Comparison of ENCODE assay signal across 1 cellular context in the genomic region with DNA sequence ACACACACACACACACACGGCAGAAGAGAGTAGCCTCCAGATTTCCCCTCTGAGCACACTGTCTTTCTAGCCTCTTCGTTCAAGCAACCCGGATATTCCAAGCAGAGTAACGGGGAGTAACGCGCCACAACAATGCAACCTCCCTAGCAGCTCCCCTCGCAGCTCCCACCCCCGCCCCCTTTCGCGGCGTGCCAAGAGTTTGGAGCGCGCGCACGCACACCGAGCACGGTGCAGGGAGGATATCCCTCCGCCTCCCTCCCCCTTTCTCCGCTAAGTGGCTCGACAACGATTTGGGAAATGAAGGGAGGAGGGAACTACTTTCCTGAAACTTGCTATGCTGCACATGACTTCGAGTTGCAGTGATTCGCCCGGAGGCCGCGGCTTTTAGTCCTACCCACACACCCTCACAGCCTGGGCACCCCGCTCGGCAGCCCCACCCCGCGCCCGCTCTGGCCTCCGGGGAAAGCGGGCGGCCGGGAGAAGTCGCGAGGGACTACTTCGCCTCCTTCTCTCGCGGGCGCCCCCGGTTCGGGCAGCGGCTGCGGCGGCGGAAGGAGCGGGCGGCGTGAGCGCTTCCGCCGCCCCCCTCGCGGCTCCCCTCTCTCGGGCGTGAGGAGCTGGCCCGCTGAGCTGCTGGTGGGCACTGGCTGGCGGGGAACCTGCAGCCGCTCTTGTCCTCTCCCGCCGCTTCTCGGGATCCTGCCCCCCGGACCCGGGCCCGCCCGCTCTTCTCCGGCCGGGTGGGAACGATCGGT.
TF ChIP-seq lines count a peak whose summit lies in the region.

No MANE protein-coding gene starts in this region.

TF ChIP-seq in HepG2, 621 proteins besides CTCF, POLR2A, EP300 and RAD21 (continued from another document and continues in another):
- no peak for TF ChIP-seq ZNF713 (CRISPR knock-in tag; IDR thresholded peaks at IDR 0.05)
- TF ChIP-seq PRDM4 (CRISPR knock-in tag; IDR thresholded peaks at IDR 0.05; ENCODE audit: borderline replicate concordance): no peak
- peak; percentile 62; the same call in 1 of the 2 replicates for TF ChIP-seq HMG20B (CRISPR knock-in tag; conservative IDR thresholded peaks at IDR 0.05)
- TF ChIP-seq HNRNPH1 (optimal IDR thresholded peaks at IDR 0.05; ENCODE audit: low read depth, low read length): no peak
- no peak for TF ChIP-seq HOXA7 (CRISPR knock-in tag; IDR thresholded peaks at IDR 0.05)
- no peak; the same call in 1 of the 2 replicates for TF ChIP-seq ZNF672 (CRISPR knock-in tag; IDR thresholded peaks at IDR 0.05)
- TF ChIP-seq, protein P1, sequence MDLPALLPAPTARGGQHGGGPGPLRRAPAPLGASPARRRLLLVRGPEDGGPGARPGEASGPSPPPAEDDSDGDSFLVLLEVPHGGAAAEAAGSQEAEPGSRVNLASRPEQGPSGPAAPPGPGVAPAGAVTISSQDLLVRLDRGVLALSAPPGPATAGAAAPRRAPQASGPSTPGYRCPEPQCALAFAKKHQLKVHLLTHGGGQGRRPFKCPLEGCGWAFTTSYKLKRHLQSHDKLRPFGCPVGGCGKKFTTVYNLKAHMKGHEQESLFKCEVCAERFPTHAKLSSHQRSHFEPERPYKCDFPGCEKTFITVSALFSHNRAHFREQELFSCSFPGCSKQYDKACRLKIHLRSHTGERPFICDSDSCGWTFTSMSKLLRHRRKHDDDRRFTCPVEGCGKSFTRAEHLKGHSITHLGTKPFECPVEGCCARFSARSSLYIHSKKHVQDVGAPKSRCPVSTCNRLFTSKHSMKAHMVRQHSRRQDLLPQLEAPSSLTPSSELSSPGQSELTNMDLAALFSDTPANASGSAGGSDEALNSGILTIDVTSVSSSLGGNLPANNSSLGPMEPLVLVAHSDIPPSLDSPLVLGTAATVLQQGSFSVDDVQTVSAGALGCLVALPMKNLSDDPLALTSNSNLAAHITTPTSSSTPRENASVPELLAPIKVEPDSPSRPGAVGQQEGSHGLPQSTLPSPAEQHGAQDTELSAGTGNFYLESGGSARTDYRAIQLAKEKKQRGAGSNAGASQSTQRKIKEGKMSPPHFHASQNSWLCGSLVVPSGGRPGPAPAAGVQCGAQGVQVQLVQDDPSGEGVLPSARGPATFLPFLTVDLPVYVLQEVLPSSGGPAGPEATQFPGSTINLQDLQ (CRISPR knock-in tag; IDR thresholded peaks at IDR 0.05): no peak
- 0 out of 2 replicates have a peak, but pooled peaks have one; percentile 44 for TF ChIP-seq ZNF263 (CRISPR knock-in tag; IDR thresholded peaks at IDR 0.05)
- TF ChIP-seq CCAR2 (optimal IDR thresholded peaks at IDR 0.05; ENCODE audit: low read depth, low read length): no peak
- TF ChIP-seq PHB2 (IDR thresholded peaks at IDR 0.05; ENCODE audit: partially characterized antibody): no peak
- TF ChIP-seq, protein P2, sequence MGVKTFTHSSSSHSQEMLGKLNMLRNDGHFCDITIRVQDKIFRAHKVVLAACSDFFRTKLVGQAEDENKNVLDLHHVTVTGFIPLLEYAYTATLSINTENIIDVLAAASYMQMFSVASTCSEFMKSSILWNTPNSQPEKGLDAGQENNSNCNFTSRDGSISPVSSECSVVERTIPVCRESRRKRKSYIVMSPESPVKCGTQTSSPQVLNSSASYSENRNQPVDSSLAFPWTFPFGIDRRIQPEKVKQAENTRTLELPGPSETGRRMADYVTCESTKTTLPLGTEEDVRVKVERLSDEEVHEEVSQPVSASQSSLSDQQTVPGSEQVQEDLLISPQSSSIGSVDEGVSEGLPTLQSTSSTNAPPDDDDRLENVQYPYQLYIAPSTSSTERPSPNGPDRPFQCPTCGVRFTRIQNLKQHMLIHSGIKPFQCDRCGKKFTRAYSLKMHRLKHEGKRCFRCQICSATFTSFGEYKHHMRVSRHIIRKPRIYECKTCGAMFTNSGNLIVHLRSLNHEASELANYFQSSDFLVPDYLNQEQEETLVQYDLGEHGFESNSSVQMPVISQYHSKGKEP (CRISPR knock-in tag; IDR thresholded peaks at IDR 0.05): no peak
- TF ChIP-seq FOXK2 (IDR thresholded peaks at IDR 0.05): no peak
- no peak for TF ChIP-seq ZNF333 (CRISPR knock-in tag; IDR thresholded peaks at IDR 0.05; ENCODE audit: borderline replicate concordance)
- TF ChIP-seq TFDP1 (CRISPR knock-in tag; IDR thresholded peaks at IDR 0.05; ENCODE audit: borderline replicate concordance): peak; percentile 64; the same call in 1 of the 2 replicates
- TF ChIP-seq, protein P3, sequence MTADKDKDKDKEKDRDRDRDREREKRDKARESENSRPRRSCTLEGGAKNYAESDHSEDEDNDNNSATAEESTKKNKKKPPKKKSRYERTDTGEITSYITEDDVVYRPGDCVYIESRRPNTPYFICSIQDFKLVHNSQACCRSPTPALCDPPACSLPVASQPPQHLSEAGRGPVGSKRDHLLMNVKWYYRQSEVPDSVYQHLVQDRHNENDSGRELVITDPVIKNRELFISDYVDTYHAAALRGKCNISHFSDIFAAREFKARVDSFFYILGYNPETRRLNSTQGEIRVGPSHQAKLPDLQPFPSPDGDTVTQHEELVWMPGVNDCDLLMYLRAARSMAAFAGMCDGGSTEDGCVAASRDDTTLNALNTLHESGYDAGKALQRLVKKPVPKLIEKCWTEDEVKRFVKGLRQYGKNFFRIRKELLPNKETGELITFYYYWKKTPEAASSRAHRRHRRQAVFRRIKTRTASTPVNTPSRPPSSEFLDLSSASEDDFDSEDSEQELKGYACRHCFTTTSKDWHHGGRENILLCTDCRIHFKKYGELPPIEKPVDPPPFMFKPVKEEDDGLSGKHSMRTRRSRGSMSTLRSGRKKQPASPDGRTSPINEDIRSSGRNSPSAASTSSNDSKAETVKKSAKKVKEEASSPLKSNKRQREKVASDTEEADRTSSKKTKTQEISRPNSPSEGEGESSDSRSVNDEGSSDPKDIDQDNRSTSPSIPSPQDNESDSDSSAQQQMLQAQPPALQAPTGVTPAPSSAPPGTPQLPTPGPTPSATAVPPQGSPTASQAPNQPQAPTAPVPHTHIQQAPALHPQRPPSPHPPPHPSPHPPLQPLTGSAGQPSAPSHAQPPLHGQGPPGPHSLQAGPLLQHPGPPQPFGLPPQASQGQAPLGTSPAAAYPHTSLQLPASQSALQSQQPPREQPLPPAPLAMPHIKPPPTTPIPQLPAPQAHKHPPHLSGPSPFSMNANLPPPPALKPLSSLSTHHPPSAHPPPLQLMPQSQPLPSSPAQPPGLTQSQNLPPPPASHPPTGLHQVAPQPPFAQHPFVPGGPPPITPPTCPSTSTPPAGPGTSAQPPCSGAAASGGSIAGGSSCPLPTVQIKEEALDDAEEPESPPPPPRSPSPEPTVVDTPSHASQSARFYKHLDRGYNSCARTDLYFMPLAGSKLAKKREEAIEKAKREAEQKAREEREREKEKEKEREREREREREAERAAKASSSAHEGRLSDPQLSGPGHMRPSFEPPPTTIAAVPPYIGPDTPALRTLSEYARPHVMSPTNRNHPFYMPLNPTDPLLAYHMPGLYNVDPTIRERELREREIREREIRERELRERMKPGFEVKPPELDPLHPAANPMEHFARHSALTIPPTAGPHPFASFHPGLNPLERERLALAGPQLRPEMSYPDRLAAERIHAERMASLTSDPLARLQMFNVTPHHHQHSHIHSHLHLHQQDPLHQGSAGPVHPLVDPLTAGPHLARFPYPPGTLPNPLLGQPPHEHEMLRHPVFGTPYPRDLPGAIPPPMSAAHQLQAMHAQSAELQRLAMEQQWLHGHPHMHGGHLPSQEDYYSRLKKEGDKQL (CRISPR knock-in tag; IDR thresholded peaks at IDR 0.05; ENCODE audit: low read depth): no peak
- TF ChIP-seq ARNTL (CRISPR knock-in tag; IDR thresholded peaks at IDR 0.05): peak; percentile 77; the same call in 1 of the 2 replicates
- no peak for TF ChIP-seq KLF9 (CRISPR knock-in tag; IDR thresholded peaks at IDR 0.05; ENCODE audit: low read depth)
- no peak for TF ChIP-seq ZNF431 (CRISPR knock-in tag; IDR thresholded peaks at IDR 0.05; ENCODE audit: borderline replicate concordance, low read depth)
- no peak for TF ChIP-seq SMARCC2 (IDR thresholded peaks at IDR 0.05)
- no peak for TF ChIP-seq MBNL3 (CRISPR knock-in tag; conservative IDR thresholded peaks at IDR 0.05)
- TF ChIP-seq, protein P4, sequence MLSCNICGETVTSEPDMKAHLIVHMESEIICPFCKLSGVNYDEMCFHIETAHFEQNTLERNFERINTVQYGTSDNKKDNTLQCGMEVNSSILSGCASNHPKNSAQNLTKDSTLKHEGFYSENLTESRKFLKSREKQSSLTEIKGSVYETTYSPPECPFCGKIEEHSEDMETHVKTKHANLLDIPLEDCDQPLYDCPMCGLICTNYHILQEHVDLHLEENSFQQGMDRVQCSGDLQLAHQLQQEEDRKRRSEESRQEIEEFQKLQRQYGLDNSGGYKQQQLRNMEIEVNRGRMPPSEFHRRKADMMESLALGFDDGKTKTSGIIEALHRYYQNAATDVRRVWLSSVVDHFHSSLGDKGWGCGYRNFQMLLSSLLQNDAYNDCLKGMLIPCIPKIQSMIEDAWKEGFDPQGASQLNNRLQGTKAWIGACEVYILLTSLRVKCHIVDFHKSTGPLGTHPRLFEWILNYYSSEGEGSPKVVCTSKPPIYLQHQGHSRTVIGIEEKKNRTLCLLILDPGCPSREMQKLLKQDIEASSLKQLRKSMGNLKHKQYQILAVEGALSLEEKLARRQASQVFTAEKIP (CRISPR knock-in tag; IDR thresholded peaks at IDR 0.05; ENCODE audit: borderline replicate concordance): no peak
- no peak for TF ChIP-seq ZBTB10 (CRISPR knock-in tag; IDR thresholded peaks at IDR 0.05; ENCODE audit: borderline replicate concordance)
- TF ChIP-seq ISX (CRISPR knock-in tag; conservative IDR thresholded peaks at IDR 0.05): no peak
- no peak for TF ChIP-seq U2AF1 (optimal IDR thresholded peaks at IDR 0.05; ENCODE audit: low read depth, low read length)
- peak; percentile 92 for TF ChIP-seq POLR2G (IDR thresholded peaks at IDR 0.05; ENCODE audit: low read depth, low read length)
- no peak for TF ChIP-seq ZSCAN12 (CRISPR knock-in tag; IDR thresholded peaks at IDR 0.05)
- TF ChIP-seq, protein P5, sequence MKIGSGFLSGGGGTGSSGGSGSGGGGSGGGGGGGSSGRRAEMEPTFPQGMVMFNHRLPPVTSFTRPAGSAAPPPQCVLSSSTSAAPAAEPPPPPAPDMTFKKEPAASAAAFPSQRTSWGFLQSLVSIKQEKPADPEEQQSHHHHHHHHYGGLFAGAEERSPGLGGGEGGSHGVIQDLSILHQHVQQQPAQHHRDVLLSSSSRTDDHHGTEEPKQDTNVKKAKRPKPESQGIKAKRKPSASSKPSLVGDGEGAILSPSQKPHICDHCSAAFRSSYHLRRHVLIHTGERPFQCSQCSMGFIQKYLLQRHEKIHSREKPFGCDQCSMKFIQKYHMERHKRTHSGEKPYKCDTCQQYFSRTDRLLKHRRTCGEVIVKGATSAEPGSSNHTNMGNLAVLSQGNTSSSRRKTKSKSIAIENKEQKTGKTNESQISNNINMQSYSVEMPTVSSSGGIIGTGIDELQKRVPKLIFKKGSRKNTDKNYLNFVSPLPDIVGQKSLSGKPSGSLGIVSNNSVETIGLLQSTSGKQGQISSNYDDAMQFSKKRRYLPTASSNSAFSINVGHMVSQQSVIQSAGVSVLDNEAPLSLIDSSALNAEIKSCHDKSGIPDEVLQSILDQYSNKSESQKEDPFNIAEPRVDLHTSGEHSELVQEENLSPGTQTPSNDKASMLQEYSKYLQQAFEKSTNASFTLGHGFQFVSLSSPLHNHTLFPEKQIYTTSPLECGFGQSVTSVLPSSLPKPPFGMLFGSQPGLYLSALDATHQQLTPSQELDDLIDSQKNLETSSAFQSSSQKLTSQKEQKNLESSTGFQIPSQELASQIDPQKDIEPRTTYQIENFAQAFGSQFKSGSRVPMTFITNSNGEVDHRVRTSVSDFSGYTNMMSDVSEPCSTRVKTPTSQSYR (CRISPR knock-in tag; IDR thresholded peaks at IDR 0.05; ENCODE audit: borderline replicate concordance): peak; percentile 74
- TF ChIP-seq MATR3 (CRISPR knock-in tag; IDR thresholded peaks at IDR 0.05): no peak
- no peak for TF ChIP-seq PREB (CRISPR knock-in tag; IDR thresholded peaks at IDR 0.05)
- no peak for TF ChIP-seq GZF1 (CRISPR knock-in tag; IDR thresholded peaks at IDR 0.05)
